Comparison of ENCODE assay signal across 8 cellular contexts in genomic region chr1:205226868-205227583, GRCh38.
DNase-seq lines count a peak whose midpoint lies in the region; ATAC-seq and TF ChIP-seq lines count a peak whose summit lies in the region.

No MANE protein-coding gene starts in this region.

- H3K27me3 ChIP-seq in DND-41 (ENCODE audit: insufficient read depth, low read length, poor library complexity), result peaks cover 16% of the 10 kb centered on the region
- no peaks in the 10 kb centered on the region for H3K27me3 ChIP-seq in layer of hippocampus (ENCODE audit: control insufficient read depth, insufficient read depth, low read length)

- no peaks in the 10 kb centered on the region for H3K79me2 ChIP-seq in DND-41 (ENCODE audit: insufficient read depth, low read length)

- H3K4me2 ChIP-seq in DND-41 (ENCODE audit: insufficient read depth, low read length), result peak overlapping the region; percentile 82

- peak overlapping the region; percentile 19 to 61; a peak in 3 of 4 replicates for H3K4me3 ChIP-seq in DND-41 (ENCODE audit: low read depth in 1 of 2, low read length in 2 of 2)
- H3K4me3 ChIP-seq in NB4 (ENCODE audit: low read depth, low read length), result peak overlapping the region; percentile 54

- H2AFZ ChIP-seq in DND-41 (ENCODE audit: low read depth, low read length), result peak overlapping the region; percentile 84

- TF ChIP-seq POLR2A in NB4 (IDR thresholded peaks at IDR 0.05; ENCODE audit: extremely low read depth, insufficient read length), result no peak

- no peaks in the 10 kb centered on the region for H3K36me3 ChIP-seq in DND-41 (ENCODE audit: insufficient read depth, low read length)

- no peak for ATAC-seq in DND-41 (ENCODE audit: insufficient read depth, low read depth)

- no peak for TF ChIP-seq CTCF in DND-41 (IDR thresholded peaks at IDR 0.05; ENCODE audit: borderline replicate concordance, extremely low read depth, low read length, poor library complexity, severe bottlenecking)
- no peak for TF ChIP-seq CTCF in NB4 (IDR thresholded peaks at IDR 0.05; ENCODE audit: low read depth, low read length)

- peaks cover 33% of the 10 kb centered on the region for H3K4me1 ChIP-seq in DND-41 (ENCODE audit: insufficient read depth, low read length)

- H3K27ac ChIP-seq in DND-41 (ENCODE audit: low read length) (no peak overlapping the region), layer of hippocampus (ENCODE audit: low read depth, low read length) (peak overlapping the region; percentile 82)

- peaks cover 6% of the 10 kb centered on the region for H4K20me1 ChIP-seq in DND-41 (ENCODE audit: insufficient read depth, low read length)

- no peaks in the 10 kb centered on the region for H3K9me3 ChIP-seq in DND-41 (ENCODE audit: insufficient read depth, low read length, severe bottlenecking)

- peak overlapping the region; percentile 55 for H3K9ac ChIP-seq in DND-41 (ENCODE audit: low read depth, low read length)

- no peak for DNase-seq in DND-41
- no peak for DNase-seq in NB4 (ENCODE audit: low read depth)
- peak; percentile 83 for DNase-seq in astrocyte of the hippocampus (ENCODE audit: low read depth, low spot score)
- peak; percentile 72 for DNase-seq in superior temporal gyrus (ENCODE audit: extremely low spot score)
- no peak for DNase-seq in T1000 (lab: John Stamatoyannopoulos, UW)
- no peak for DNase-seq in activated CD4-positive, alpha-beta T cell treated with anti-CD3 and anti-CD28 coated beads for 1 hour
- DNase-seq in DMS114 treated with DMSO at 0.1 percent for 48 hours (lab: John Stamatoyannopoulos, UW; ENCODE audit: unreplicated experiment), result no peak

Comparison
In these comparisons a context has a peak if more than half of its experiments do, and no peak if none do; other contexts are left out.
1. DNase-seq: peak in astrocyte of the hippocampus (single experiment) and superior temporal gyrus (single experiment); none in DND-41 (single experiment), NB4 (single experiment), T1000 (single experiment), activated CD4-positive, alpha-beta T cell treated with anti-CD3 and anti-CD28 coated beads for 1 hour (single experiment) and DMS114 treated with DMSO at 0.1 percent for 48 hours (single experiment).